ENCODE assay signal across 7 cellular contexts in the genomic region with DNA sequence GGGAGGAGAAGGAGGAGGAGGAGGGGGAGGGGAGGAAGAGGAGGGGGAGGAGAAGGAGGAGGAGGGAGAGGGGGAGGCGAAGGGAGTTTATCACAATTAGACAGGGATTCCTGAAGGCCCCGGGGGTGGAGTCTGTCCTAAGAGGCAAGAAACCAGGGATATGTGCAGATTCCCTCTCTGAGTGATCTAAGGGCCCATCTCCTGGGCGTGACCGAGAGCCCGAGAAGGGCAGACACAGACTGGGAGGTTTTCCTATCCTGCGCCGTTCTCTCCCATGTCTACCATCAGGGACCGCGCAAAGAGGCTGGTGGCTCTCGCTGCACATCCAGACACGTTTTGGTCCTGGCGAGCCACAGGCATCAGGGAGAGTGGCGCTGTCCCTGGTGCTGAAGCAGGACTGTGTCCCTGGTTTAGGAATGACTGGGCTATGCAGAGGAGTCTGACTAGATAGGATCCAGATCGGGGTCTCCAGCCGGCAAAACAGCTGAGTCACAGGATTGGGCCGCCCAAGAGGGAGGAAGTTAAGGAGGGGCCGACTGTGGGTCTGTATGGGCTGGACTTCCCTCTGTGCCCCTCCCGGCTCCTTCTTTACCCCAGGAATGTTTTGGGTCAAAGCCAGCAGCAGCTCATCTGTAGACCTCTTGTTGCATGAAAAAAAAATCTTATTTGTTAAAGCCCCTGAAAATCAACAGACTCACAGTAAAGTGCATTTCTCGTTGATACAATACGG. TPM values are rescaled to one million over a fixed set of nuclear protein-coding genes. Genes with fewer than 3 reads are reported as not detected.
DNase-seq lines count a peak whose midpoint lies in the region; ATAC-seq and TF ChIP-seq lines count a peak whose summit lies in the region.

No MANE protein-coding gene starts in this region.

- no TSS peak for BruUV-seq in HCT116 (replicated peaks; lab: Mats Ljungman, UMichigan)

- no peak for TF ChIP-seq RAD21 in HCT116 (IDR thresholded peaks at IDR 0.05; ENCODE audit: low read depth)

- peak; percentile 80 for ATAC-seq in HCT116

- H3K9ac ChIP-seq in HCT116 (ENCODE audit: low read length): no peak overlapping the region

- H2AFZ ChIP-seq in HCT116 (ENCODE audit: low read depth, low read length, poor library complexity, severe bottlenecking): no peak overlapping the region

- CTCF ChIA-PET in HCT116 (lab: Charles Lee): no interaction called here

- no peak for TF ChIP-seq CTCF in HCT116 (IDR thresholded peaks at IDR 0.05 in 2 of 3, conservative IDR thresholded peaks at IDR 0.05 in 1 of 3; ENCODE audit: borderline replicate concordance in 1 of 3, insufficient read depth in 1 of 3, low read depth in 2 of 3, low read length in 2 of 3)
- TF ChIP-seq CTCF in brain (conservative IDR thresholded peaks at IDR 0.05): no peak

- no peaks in the 10 kb centered on the region for H3K9me2 ChIP-seq in HCT116 (ENCODE audit: insufficient read depth)

- H3K27me3 Mint-ChIP-seq in brain: peaks cover 64% of the 10 kb centered on the region

- POLR2A ChIA-PET in HCT116 (lab: Charles Lee): no interaction called here

- H3K4me3 ChIP-seq in HCT116 (replicated peaks in 1 of 2; ENCODE audit: low read depth in 1 of 2, low read length in 2 of 2): no peak overlapping the region

- H3K9me3 Mint-ChIP-seq in brain: peaks cover 0 to 2% (median 0%) of the 10 kb centered on the region in 5 experiments

- no peak overlapping the region for H3K27ac ChIP-seq in HCT116 (ENCODE audit: low read depth, low read length)

- no peak overlapping the region for H3K4me2 ChIP-seq in HCT116 (ENCODE audit: low read length)

- no peaks in the 10 kb centered on the region for H3K36me3 Mint-ChIP-seq in brain

- peak overlapping the region in 1 of 5 experiments; percentile 25 for H3K27ac Mint-ChIP-seq in brain

- H4K20me1 ChIP-seq in HCT116 (ENCODE audit: insufficient read depth): no peaks in the 10 kb centered on the region

- H3K4me1 ChIP-seq in HCT116 (ENCODE audit: control insufficient read depth in 1 of 2, insufficient read depth in 2 of 2, low read length in 2 of 2): no peaks in the 10 kb centered on the region

- H3K4me1 Mint-ChIP-seq in brain: no peaks in the 10 kb centered on the region

- intact Hi-C loops in HCT116 (cut with micrococcal nuclease): loop anchor here (1.0 to 5.0 kb wide), 2 partner anchors 55 to 131 kb away; no protein-coding TSS in a partner anchor

- H3K36me3 ChIP-seq in HCT116 (ENCODE audit: control insufficient read depth in 1 of 2, insufficient read depth in 2 of 2, low read length in 2 of 2): no peaks in the 10 kb centered on the region

- no peak for TF ChIP-seq POLR2A in HCT116 (IDR thresholded peaks at IDR 0.05; ENCODE audit: borderline replicate concordance, extremely low read depth, insufficient read depth, insufficient read length)

- RAD21 ChIA-PET in HCT116 (lab: Charles Lee; ENCODE audit: low non-redundant PET in 1 of 2, low total read pairs in 2 of 2, uncharacterized antibody in 2 of 2, unreplicated experiment in 2 of 2): no interaction called here

- peaks cover 26% of the 10 kb centered on the region for H3K27me3 ChIP-seq in HCT116 (ENCODE audit: insufficient read depth, low read length)

- DNase-seq in HCT116 (ENCODE audit: low read depth, low spot score) (peak; percentile 13), RKO (ENCODE audit: low spot score) (peak; percentile 69), kidney tubule cell (ENCODE audit: low spot score) (peak; percentile 50), germinal center (ENCODE audit: low spot score) (no peak), globus pallidus (ENCODE audit: low spot score) (no peak)
- peak; percentile 81 for DNase-seq in stimulated activated CD8-positive, alpha-beta memory T cell treated with anti-CD3 and anti-CD28 coated beads, Interleukin-4, amount 100 ng/mL, for 48 hours

- H3K79me2 ChIP-seq in HCT116 (ENCODE audit: insufficient read depth, low read length): no peaks in the 10 kb centered on the region

- H3K9me3 ChIP-seq in HCT116 (ENCODE audit: control insufficient read depth in 1 of 2, insufficient read depth in 1 of 2, low read depth in 1 of 2, low read length in 2 of 2): no peaks in the 10 kb centered on the region

- H3K4me3 Mint-ChIP-seq in brain: peak overlapping the region; percentile 41 to 75 (median 62)

TF ChIP-seq in HCT116, 20 proteins besides CTCF, POLR2A, EP300 and RAD21:
- TF ChIP-seq, protein P1, sequence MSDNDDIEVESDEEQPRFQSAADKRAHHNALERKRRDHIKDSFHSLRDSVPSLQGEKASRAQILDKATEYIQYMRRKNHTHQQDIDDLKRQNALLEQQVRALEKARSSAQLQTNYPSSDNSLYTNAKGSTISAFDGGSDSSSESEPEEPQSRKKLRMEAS (IDR thresholded peaks at IDR 0.05): no peak
- TF ChIP-seq, protein P2, sequence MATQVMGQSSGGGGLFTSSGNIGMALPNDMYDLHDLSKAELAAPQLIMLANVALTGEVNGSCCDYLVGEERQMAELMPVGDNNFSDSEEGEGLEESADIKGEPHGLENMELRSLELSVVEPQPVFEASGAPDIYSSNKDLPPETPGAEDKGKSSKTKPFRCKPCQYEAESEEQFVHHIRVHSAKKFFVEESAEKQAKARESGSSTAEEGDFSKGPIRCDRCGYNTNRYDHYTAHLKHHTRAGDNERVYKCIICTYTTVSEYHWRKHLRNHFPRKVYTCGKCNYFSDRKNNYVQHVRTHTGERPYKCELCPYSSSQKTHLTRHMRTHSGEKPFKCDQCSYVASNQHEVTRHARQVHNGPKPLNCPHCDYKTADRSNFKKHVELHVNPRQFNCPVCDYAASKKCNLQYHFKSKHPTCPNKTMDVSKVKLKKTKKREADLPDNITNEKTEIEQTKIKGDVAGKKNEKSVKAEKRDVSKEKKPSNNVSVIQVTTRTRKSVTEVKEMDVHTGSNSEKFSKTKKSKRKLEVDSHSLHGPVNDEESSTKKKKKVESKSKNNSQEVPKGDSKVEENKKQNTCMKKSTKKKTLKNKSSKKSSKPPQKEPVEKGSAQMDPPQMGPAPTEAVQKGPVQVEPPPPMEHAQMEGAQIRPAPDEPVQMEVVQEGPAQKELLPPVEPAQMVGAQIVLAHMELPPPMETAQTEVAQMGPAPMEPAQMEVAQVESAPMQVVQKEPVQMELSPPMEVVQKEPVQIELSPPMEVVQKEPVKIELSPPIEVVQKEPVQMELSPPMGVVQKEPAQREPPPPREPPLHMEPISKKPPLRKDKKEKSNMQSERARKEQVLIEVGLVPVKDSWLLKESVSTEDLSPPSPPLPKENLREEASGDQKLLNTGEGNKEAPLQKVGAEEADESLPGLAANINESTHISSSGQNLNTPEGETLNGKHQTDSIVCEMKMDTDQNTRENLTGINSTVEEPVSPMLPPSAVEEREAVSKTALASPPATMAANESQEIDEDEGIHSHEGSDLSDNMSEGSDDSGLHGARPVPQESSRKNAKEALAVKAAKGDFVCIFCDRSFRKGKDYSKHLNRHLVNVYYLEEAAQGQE (IDR thresholded peaks at IDR 0.05; ENCODE audit: low read depth): peak; percentile 98
- TF ChIP-seq SRF (IDR thresholded peaks at IDR 0.05; ENCODE audit: low read depth) (no peak), JUND (IDR thresholded peaks at IDR 0.05) (no peak), EZH2phosphoT487 (IDR thresholded peaks at IDR 0.05; ENCODE audit: borderline replicate concordance) (no peak)
- TF ChIP-seq, protein P3, sequence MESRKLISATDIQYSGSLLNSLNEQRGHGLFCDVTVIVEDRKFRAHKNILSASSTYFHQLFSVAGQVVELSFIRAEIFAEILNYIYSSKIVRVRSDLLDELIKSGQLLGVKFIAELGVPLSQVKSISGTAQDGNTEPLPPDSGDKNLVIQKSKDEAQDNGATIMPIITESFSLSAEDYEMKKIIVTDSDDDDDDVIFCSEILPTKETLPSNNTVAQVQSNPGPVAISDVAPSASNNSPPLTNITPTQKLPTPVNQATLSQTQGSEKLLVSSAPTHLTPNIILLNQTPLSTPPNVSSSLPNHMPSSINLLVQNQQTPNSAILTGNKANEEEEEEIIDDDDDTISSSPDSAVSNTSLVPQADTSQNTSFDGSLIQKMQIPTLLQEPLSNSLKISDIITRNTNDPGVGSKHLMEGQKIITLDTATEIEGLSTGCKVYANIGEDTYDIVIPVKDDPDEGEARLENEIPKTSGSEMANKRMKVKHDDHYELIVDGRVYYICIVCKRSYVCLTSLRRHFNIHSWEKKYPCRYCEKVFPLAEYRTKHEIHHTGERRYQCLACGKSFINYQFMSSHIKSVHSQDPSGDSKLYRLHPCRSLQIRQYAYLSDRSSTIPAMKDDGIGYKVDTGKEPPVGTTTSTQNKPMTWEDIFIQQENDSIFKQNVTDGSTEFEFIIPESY (IDR thresholded peaks at IDR 0.05; ENCODE audit: extremely low read depth, insufficient replicate concordance, low read length): no peak

RNA-seq across cellular contexts. Expression of a gene that starts 17.9 kb away (rescaled TPM):
- total RNA-seq in HCT116 (2021; ENCODE audit: unreplicated experiment): 9.3 TPM
- polyA plus RNA-seq in HCT116 (2012): 5.0 and 6.9 TPM in 2 replicates
- 4.9 TPM for polyA plus RNA-seq in brain (ENCODE audit: insufficient read depth, low read depth, low replicate concordance)

RNA-seq across cellular contexts. Expression of a gene that starts 21.7 kb away (rescaled TPM):
- total RNA-seq in HCT116 (2021; ENCODE audit: unreplicated experiment): not detected
- polyA plus RNA-seq in HCT116 (2012): not detected in 2 replicates
- not detected for polyA plus RNA-seq in brain (ENCODE audit: insufficient read depth, low read depth, low replicate concordance)

RNA-seq across cellular contexts. Expression of a gene that starts 51.6 kb away (rescaled TPM):
- total RNA-seq in HCT116 (2021; ENCODE audit: unreplicated experiment): not detected
- polyA plus RNA-seq in HCT116 (2012): not detected in 2 replicates
- 0.51 TPM for polyA plus RNA-seq in brain (ENCODE audit: insufficient read depth, low read depth, low replicate concordance)

Comparison
In these comparisons a context has a peak if more than half of its experiments do, and no peak if none do; other contexts are left out.
1. DNase-seq: peak in HCT116 (single experiment), RKO (single experiment), kidney tubule cell (single experiment) and stimulated activated CD8-positive, alpha-beta memory T cell treated with anti-CD3 and anti-CD28 coated beads, Interleukin-4, amount 100 ng/mL, for 48 hours (single experiment); none in germinal center (single experiment) and globus pallidus (single experiment).